8 cellular contexts compared by ENCODE assay signal in genomic region chr10:103845983-103846382, GRCh38. TPM values are rescaled to one million over a fixed set of nuclear protein-coding genes. Genes with fewer than 3 reads are reported as not detected.
DNase-seq lines count a peak whose midpoint lies in the region; ATAC-seq and TF ChIP-seq lines count a peak whose summit lies in the region.

No MANE protein-coding gene starts in this region.

- no peaks in the 10 kb centered on the region for H3K36me3 Mint-ChIP-seq in activated T-cell treated with anti-CD3 and anti-CD28 coated beads, Interleukin-2, amount 50 U/mL, for 72 hours (ENCODE audit: insufficient read depth in 2 of 2)
- no peaks in the 10 kb centered on the region for H3K36me3 Mint-ChIP-seq in memory B cell

- H2AFZ ChIP-seq in DND-41 (ENCODE audit: low read depth, low read length) = no peak overlapping the region

- no peak overlapping the region for H3K27ac ChIP-seq in DND-41 (ENCODE audit: low read length)
- H3K27ac ChIP-seq in esophagus muscularis mucosa (replicated peaks in 1 of 4) = no peak overlapping the region

- ATAC-seq in DND-41 (ENCODE audit: insufficient read depth, low read depth) (0 out of 3 replicates have a peak, but pooled peaks have one; percentile 39), HG03432 (IDR thresholded peaks at IDR 0.05; ENCODE audit: unreplicated experiment) (peak; percentile 73), memory B cell (ENCODE audit: low read depth) (peak; percentile 98), HG02678 (IDR thresholded peaks at IDR 0.05; ENCODE audit: unreplicated experiment) (no peak), HG02588 (IDR thresholded peaks at IDR 0.05; ENCODE audit: unreplicated experiment) (no peak)
- ATAC-seq in activated T-cell treated with anti-CD3 and anti-CD28 coated beads, Interleukin-2, amount 50 U/mL, for 72 hours (replicated peaks in 1 of 2) = peak; percentile 75 to 82

- intact Hi-C loops in esophagus muscularis mucosa (cut with DNase I) = no loop called here

- H3K79me2 ChIP-seq in DND-41 (ENCODE audit: insufficient read depth, low read length) = no peaks in the 10 kb centered on the region

- no peak for TF ChIP-seq EP300 in esophagus muscularis mucosa (IDR thresholded peaks at IDR 0.05)

- TF ChIP-seq CTCF in DND-41 (IDR thresholded peaks at IDR 0.05; ENCODE audit: borderline replicate concordance, extremely low read depth, low read length, poor library complexity, severe bottlenecking) = no peak
- TF ChIP-seq CTCF in esophagus muscularis mucosa (IDR thresholded peaks at IDR 0.05) = no peak

- peak overlapping the region; percentile 19 to 39 for H3K4me3 Mint-ChIP-seq in activated T-cell treated with anti-CD3 and anti-CD28 coated beads, Interleukin-2, amount 50 U/mL, for 72 hours
- H3K4me3 Mint-ChIP-seq in memory B cell = peak overlapping the region; percentile 9

- TF ChIP-seq POLR2A in esophagus muscularis mucosa (IDR thresholded peaks at IDR 0.05; ENCODE audit: low read depth) = no peak

- DNase-seq in DND-41 (no peak), memory B cell (ENCODE audit: low spot score in 2 of 2) (peak in 1 of 2 donors; percentile 36), NCI-H2081 treated with DMSO at 0.1 percent for 48 hours (lab: John Stamatoyannopoulos, UW) (no peak), esophagus muscularis mucosa (ENCODE audit: extremely low spot score) (no peak)
- DNase-seq in activated T-cell treated with anti-CD3 and anti-CD28 coated beads, Interleukin-2, amount 50 U/mL, for 72 hours = peak; percentile 40 to 42

- peaks cover 16% of the 10 kb centered on the region for H3K27me3 Mint-ChIP-seq in activated T-cell treated with anti-CD3 and anti-CD28 coated beads, Interleukin-2, amount 50 U/mL, for 72 hours (ENCODE audit: low read depth)
- H3K27me3 Mint-ChIP-seq in memory B cell = peaks cover 17% of the 10 kb centered on the region

- no peaks in the 10 kb centered on the region for H3K36me3 ChIP-seq in DND-41 (ENCODE audit: insufficient read depth, low read length)
- no peaks in the 10 kb centered on the region for H3K36me3 ChIP-seq in esophagus muscularis mucosa

- H3K4me3 ChIP-seq in DND-41 (ENCODE audit: low read depth in 1 of 2, low read length in 2 of 2) = no peak overlapping the region
- no peak overlapping the region for H3K4me3 ChIP-seq in esophagus muscularis mucosa

- H4K20me1 ChIP-seq in DND-41 (ENCODE audit: insufficient read depth, low read length) = 0 out of 2 replicates have a peak, but pooled peaks cover 7% of the 10 kb centered on the region

- 79% methylated on average over 5 of the region's 5 CpGs for WGBS in esophagus muscularis mucosa

- peak overlapping the region; percentile 16 for H3K27ac Mint-ChIP-seq in activated T-cell treated with anti-CD3 and anti-CD28 coated beads, Interleukin-2, amount 50 U/mL, for 72 hours
- peak overlapping the region; percentile 15 for H3K27ac Mint-ChIP-seq in memory B cell

- H3K9me3 ChIP-seq in DND-41 (ENCODE audit: insufficient read depth, low read length, severe bottlenecking) (no peaks in the 10 kb centered on the region), esophagus muscularis mucosa (no peaks in the 10 kb centered on the region)

- H3K9ac ChIP-seq in DND-41 (ENCODE audit: low read depth, low read length) = no peak overlapping the region

- H3K27me3 ChIP-seq in DND-41 (ENCODE audit: insufficient read depth, low read length, poor library complexity) (peaks cover 19% of the 10 kb centered on the region), esophagus muscularis mucosa (no peaks in the 10 kb centered on the region)

- no peaks in the 10 kb centered on the region for H3K4me1 ChIP-seq in DND-41 (ENCODE audit: insufficient read depth, low read length)
- peaks cover 54 to 74% (median 67%) of the 10 kb centered on the region in 4 donors for H3K4me1 ChIP-seq in esophagus muscularis mucosa

- H3K9me3 Mint-ChIP-seq in activated T-cell treated with anti-CD3 and anti-CD28 coated beads, Interleukin-2, amount 50 U/mL, for 72 hours = no peaks in the 10 kb centered on the region
- H3K9me3 Mint-ChIP-seq in memory B cell = no peaks in the 10 kb centered on the region

- H3K4me1 Mint-ChIP-seq in activated T-cell treated with anti-CD3 and anti-CD28 coated beads, Interleukin-2, amount 50 U/mL, for 72 hours (ENCODE audit: low read depth) = peaks cover 15% of the 10 kb centered on the region
- peaks cover 10% of the 10 kb centered on the region for H3K4me1 Mint-ChIP-seq in memory B cell

- no peak overlapping the region for H3K4me2 ChIP-seq in DND-41 (ENCODE audit: insufficient read depth, low read length)

RNA-seq across cellular contexts. Expression of gene SH3PXD2A, which starts 9.4 kb away (rescaled TPM):
- 10 to 100 TPM in 1 of 2 donors, 1 to 10 TPM in 1; 7.8 to 10.2 TPM for total RNA-seq in activated T-cell treated with anti-CD3 and anti-CD28 coated beads, Interleukin-2, amount 50 U/mL, for 72 hours
- 10 to 100 TPM; 30.5 to 69.3 (median 40.0) TPM for total RNA-seq in esophagus muscularis mucosa

Comparison
In these comparisons a context has a peak if more than half of its experiments do, and no peak if none do; other contexts are left out.
1. ATAC-seq: peak in DND-41 (single experiment), HG03432 (single experiment), activated T-cell treated with anti-CD3 and anti-CD28 coated beads, Interleukin-2, amount 50 U/mL, for 72 hours (2 of 2) and memory B cell (single experiment); none in HG02678 (single experiment) and HG02588 (single experiment).
2. DNase-seq: peak in activated T-cell treated with anti-CD3 and anti-CD28 coated beads, Interleukin-2, amount 50 U/mL, for 72 hours (2 of 2); none in DND-41 (single experiment), NCI-H2081 treated with DMSO at 0.1 percent for 48 hours (single experiment) and esophagus muscularis mucosa (single experiment).